In genomic region chr6:135909737-135910387, GRCh38 we compare ENCODE assay signal across 8 cellular contexts. TPM values are rescaled to one million over a fixed set of nuclear protein-coding genes. Genes with fewer than 3 reads are reported as not detected.
A peak's percentile ranks its signal among the peaks of the same experiment; 100 is the strongest.
DNase-seq lines count a peak whose midpoint lies in the region; ATAC-seq and TF ChIP-seq lines count a peak whose summit lies in the region.

No MANE protein-coding gene starts in this region.

- peak; percentile 89 for ATAC-seq in GM18867 (IDR thresholded peaks at IDR 0.05; ENCODE audit: unreplicated experiment)
- peak; percentile 71 for ATAC-seq in HG03064 (IDR thresholded peaks at IDR 0.05; ENCODE audit: low read depth, unreplicated experiment)
- peak; percentile 56 to 67 for ATAC-seq in natural killer cell treated with Interleukin-12 subunit alpha and Interleukin-12 subunit beta and Interleukin-15 and Interleukin-18, amount 100 ng/mL, for 72 hours

- H3K27me3 Mint-ChIP-seq in natural killer cell treated with Interleukin-12 subunit alpha and Interleukin-12 subunit beta and Interleukin-15 and Interleukin-18, amount 100 ng/mL, for 72 hours, result no peaks in the 10 kb centered on the region

- H3K9me3 Mint-ChIP-seq in natural killer cell treated with Interleukin-12 subunit alpha and Interleukin-12 subunit beta and Interleukin-15 and Interleukin-18, amount 100 ng/mL, for 72 hours, result no peaks in the 10 kb centered on the region

- H3K36me3 Mint-ChIP-seq in natural killer cell treated with Interleukin-12 subunit alpha and Interleukin-12 subunit beta and Interleukin-15 and Interleukin-18, amount 100 ng/mL, for 72 hours, result no peaks in the 10 kb centered on the region

- no peaks in the 10 kb centered on the region for H3K4me1 Mint-ChIP-seq in natural killer cell treated with Interleukin-12 subunit alpha and Interleukin-12 subunit beta and Interleukin-15 and Interleukin-18, amount 100 ng/mL, for 72 hours (ENCODE audit: low read depth in 2 of 2)

- no peak overlapping the region for H3K4me3 Mint-ChIP-seq in natural killer cell treated with Interleukin-12 subunit alpha and Interleukin-12 subunit beta and Interleukin-15 and Interleukin-18, amount 100 ng/mL, for 72 hours

- peak; percentile 41 for TF ChIP-seq CTCF in AG10803 (conservative IDR thresholded peaks at IDR 0.05; ENCODE audit: low read length)

- DNase-seq in AG10803 (ENCODE audit: low read depth) (no peak), NCI-H2171 treated with DMSO at 0.1 percent for 48 hours (lab: John Stamatoyannopoulos, UW) (peak; percentile 44), retina (no peak)
- peak; percentile 15 for DNase-seq in activated CD4-positive, alpha-beta T cell treated with anti-CD3 and anti-CD28 coated beads for 1 hour
- peak; percentile 13 for DNase-seq in effector CD8-positive, alpha-beta T cell (lab: John Stamatoyannopoulos, UW)
- DNase-seq in natural killer cell treated with Interleukin-12 subunit alpha and Interleukin-12 subunit beta and Interleukin-15 and Interleukin-18, amount 100 ng/mL, for 72 hours (ENCODE audit: low spot score), result peak; percentile 64

- H3K4me3 ChIP-seq in AG10803 (ENCODE audit: low read length), result no peak overlapping the region

- H3K27ac Mint-ChIP-seq in natural killer cell treated with Interleukin-12 subunit alpha and Interleukin-12 subunit beta and Interleukin-15 and Interleukin-18, amount 100 ng/mL, for 72 hours, result no peak overlapping the region

RNA-seq across cellular contexts. Expression of gene PDE7B, which starts 58.4 kb away (rescaled TPM):
- total RNA-seq in natural killer cell treated with Interleukin-12 subunit alpha and Interleukin-12 subunit beta and Interleukin-15 and Interleukin-18, amount 100 ng/mL, for 72 hours, result under 1 TPM in 1 of 2 donors, not detected in 1; 0.14 TPM

Comparison
In these comparisons a context has a peak if more than half of its experiments do, and no peak if none do; other contexts are left out.
1. DNase-seq: peak in NCI-H2171 treated with DMSO at 0.1 percent for 48 hours (single experiment), activated CD4-positive, alpha-beta T cell treated with anti-CD3 and anti-CD28 coated beads for 1 hour (single experiment), effector CD8-positive, alpha-beta T cell (single experiment) and natural killer cell treated with Interleukin-12 subunit alpha and Interleukin-12 subunit beta and Interleukin-15 and Interleukin-18, amount 100 ng/mL, for 72 hours (single experiment); none in AG10803 (single experiment) and retina (single experiment).
2. Peak in every context shown above with its lines, with median percentiles within 50 percentile points of each other: ATAC-seq.